ENCODE assay signal across 8 cellular contexts in the genomic region with DNA sequence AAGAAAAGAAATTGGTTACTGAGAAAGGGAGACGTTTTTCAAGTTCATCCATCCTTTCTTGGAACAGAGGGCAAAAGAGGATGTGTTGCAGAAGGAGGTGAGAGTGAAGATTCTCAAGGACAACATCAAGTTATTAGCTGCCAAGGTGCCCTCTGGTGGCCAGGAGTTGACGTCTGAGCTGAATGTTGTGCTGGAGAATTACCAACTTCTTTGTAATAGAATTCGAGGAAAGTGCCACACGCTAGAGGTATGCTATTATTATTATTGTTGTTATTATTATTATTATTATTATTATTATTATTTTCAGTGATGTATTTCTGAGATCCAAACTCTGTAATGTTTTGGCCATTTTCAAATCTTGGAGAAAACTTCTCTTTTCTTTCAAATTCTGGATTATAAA.
DNase-seq lines count a peak whose midpoint lies in the region; ATAC-seq and TF ChIP-seq lines count a peak whose summit lies in the region.

No MANE protein-coding gene starts in this region.

- WGBS in ovary, 3 donors: 1 to 4% (median 4%) methylated on average over 4 of the region's 4 CpGs
- 6 to 10% methylated on average over 3 to 4 of the region's 4 CpGs for WGBS in transverse colon (ENCODE audit: low coverage in 1 of 2), 2 donors

- H3K36me3 ChIP-seq in Caco-2 (ENCODE audit: control insufficient read depth, insufficient read depth, low read length): no peaks in the 10 kb centered on the region
- no peaks in the 10 kb centered on the region for H3K36me3 ChIP-seq in ovary
- H3K36me3 ChIP-seq in transverse colon: peaks cover 0 to 23% (median 11%) of the 10 kb centered on the region in 4 donors

- no TSS peak for BruUV-seq in Caco-2 (replicated peaks; lab: Mats Ljungman, UMichigan)

- in situ Hi-C loops in transverse colon (cut with MboI; ENCODE audit: low pct_ligation_motif_present in 1 of 4, low pct_unique_long_range_greater_than_20kb in 1 of 4, low sequenced_read_pairs in 3 of 4): loop anchor here in 3 of 4 donors (5.0 to 25.0 kb wide), 3 partner anchors 370 to 380 kb away; no protein-coding TSS in a partner anchor

- peak; percentile 66 to 73 for DNase-seq in Caco-2
- peak; percentile 75 for DNase-seq in RPMI8226
- DNase-seq in activated T-helper 1 cell treated with anti-CD3 and anti-CD28 coated beads, Interleukin-2, amount 50 U/mL, for 16 hours (ENCODE audit: low read depth in 1 of 2, low spot score in 1 of 2): peak; percentile 46 to 49
- DNase-seq in foreskin fibroblast: peak; percentile 72 to 88
- peak; percentile 75 to 86 (median 82) for DNase-seq in ovary
- DNase-seq in transverse colon: peak; percentile 81

- TF ChIP-seq CTCF in Caco-2 (IDR thresholded peaks at IDR 0.05; ENCODE audit: insufficient read depth in 1 of 2, low read depth in 1 of 2, low read length in 1 of 2, severe bottlenecking in 1 of 2, unreplicated experiment in 1 of 2) (peak; percentile 58 to 77), foreskin fibroblast (IDR thresholded peaks at IDR 0.05; ENCODE audit: low read depth, low read length) (peak; percentile 67), ovary (IDR thresholded peaks at IDR 0.05) (peak in 2 of 3 donors; percentile 21 to 43), transverse colon (IDR thresholded peaks at IDR 0.05) (peak; percentile 59 to 69 (median 61))

- H3K27ac ChIP-seq in ovary (no peak overlapping the region), transverse colon (no peak overlapping the region)

- H3K4me3 ChIP-seq in Caco-2 (ENCODE audit: low read depth, low read length) (no peak overlapping the region), foreskin fibroblast (ENCODE audit: low read depth in 1 of 2, low read length in 2 of 2) (no peak overlapping the region), ovary (no peak overlapping the region), transverse colon (no peak overlapping the region)

- intact Hi-C loops in Caco-2 (cut with micrococcal nuclease; ENCODE audit: unreplicated experiment) (loop anchor here (1.0 to 10.0 kb wide), 5 partner anchors 14 to 377 kb away; partner anchors contain the start of gene UTRN), ovary (cut with DNase I) (loop anchor here (5.0 to 10.0 kb wide), 4 partner anchors 197 to 377 kb away; partner anchors contain the start of gene UTRN (in 1 of the 4)), transverse colon (cut with DNase I; ENCODE audit: low total_unique reads) (no loop called here)

- POLR2A ChIA-PET in Caco-2 (lab: Charles Lee): no interaction called here

- H3K36me3 Mint-ChIP-seq in Caco-2 (ENCODE audit: insufficient read depth, unreplicated experiment): peaks cover 77% of the 10 kb centered on the region

- no peak overlapping the region for H3K27ac Mint-ChIP-seq in Caco-2 (ENCODE audit: unreplicated experiment)

- no peaks in the 10 kb centered on the region for H3K4me1 ChIP-seq in Caco-2
- H3K4me1 ChIP-seq in ovary (ENCODE audit: insufficient read depth): peaks cover 7% of the 10 kb centered on the region
- H3K4me1 ChIP-seq in transverse colon: no peaks in the 10 kb centered on the region

- TF ChIP-seq POLR2A in ovary (IDR thresholded peaks at IDR 0.05) (no peak), transverse colon (IDR thresholded peaks at IDR 0.05) (no peak)

- peak; percentile 82 for ATAC-seq in GM21367 (IDR thresholded peaks at IDR 0.05; ENCODE audit: unreplicated experiment)

- no peaks in the 10 kb centered on the region for H3K27me3 Mint-ChIP-seq in Caco-2 (ENCODE audit: insufficient read depth, unreplicated experiment)

- no peaks in the 10 kb centered on the region for H3K4me1 Mint-ChIP-seq in Caco-2 (ENCODE audit: low read depth, unreplicated experiment)

- H3K9me3 ChIP-seq in Caco-2 (no peaks in the 10 kb centered on the region), ovary (no peaks in the 10 kb centered on the region), transverse colon (no peaks in the 10 kb centered on the region)

- TF ChIP-seq RAD21 in Ishikawa (IDR thresholded peaks at IDR 0.05; ENCODE audit: low read depth): peak; percentile 72

- TF ChIP-seq EP300 in Ishikawa (IDR thresholded peaks at IDR 0.05; ENCODE audit: borderline replicate concordance) (no peak), ovary (IDR thresholded peaks at IDR 0.05) (no peak), transverse colon (IDR thresholded peaks at IDR 0.05; ENCODE audit: low read depth) (no peak)

- H3K27me3 ChIP-seq in Caco-2 (replicated peaks; ENCODE audit: control insufficient read depth, insufficient read depth, low read length): no peaks in the 10 kb centered on the region
- no peaks in the 10 kb centered on the region for H3K27me3 ChIP-seq in ovary
- H3K27me3 ChIP-seq in transverse colon: no peaks in the 10 kb centered on the region

- H3K9me3 Mint-ChIP-seq in Caco-2 (ENCODE audit: unreplicated experiment): no peaks in the 10 kb centered on the region

- no peak overlapping the region for H3K4me3 Mint-ChIP-seq in Caco-2 (ENCODE audit: unreplicated experiment)

- CTCF ChIA-PET in Caco-2 (lab: Charles Lee): interaction anchor here (0.6 to 1.5 kb wide), 7 partner anchors 14 to 377 kb away, joined by 3 to 10 read pairs (median 3); no protein-coding TSS in a partner anchor

TF ChIP-seq in Ishikawa, 13 proteins besides CTCF, POLR2A, EP300 and RAD21:
- TF ChIP-seq TCF12 (IDR thresholded peaks at IDR 0.05; ENCODE audit: low read depth) (no peak), FOXM1 (IDR thresholded peaks at IDR 0.05; ENCODE audit: borderline replicate concordance, low read depth) (no peak), MAX (IDR thresholded peaks at IDR 0.05) (no peak), NFIC (IDR thresholded peaks at IDR 0.05) (no peak), CREB1 (IDR thresholded peaks at IDR 0.05; ENCODE audit: low read depth) (no peak), TEAD4 (IDR thresholded peaks at IDR 0.05) (no peak), TAF1 (IDR thresholded peaks at IDR 0.05; ENCODE audit: low read depth) (no peak), ZBTB7A (IDR thresholded peaks at IDR 0.05; ENCODE audit: low read depth) (no peak), REST (IDR thresholded peaks at IDR 0.05; ENCODE audit: low read depth) (no peak), CEBPB (IDR thresholded peaks at IDR 0.05) (no peak), YY1 (IDR thresholded peaks at IDR 0.05; ENCODE audit: low read depth) (no peak), EGR1 (IDR thresholded peaks at IDR 0.05) (no peak)
- TF ChIP-seq, protein P1, sequence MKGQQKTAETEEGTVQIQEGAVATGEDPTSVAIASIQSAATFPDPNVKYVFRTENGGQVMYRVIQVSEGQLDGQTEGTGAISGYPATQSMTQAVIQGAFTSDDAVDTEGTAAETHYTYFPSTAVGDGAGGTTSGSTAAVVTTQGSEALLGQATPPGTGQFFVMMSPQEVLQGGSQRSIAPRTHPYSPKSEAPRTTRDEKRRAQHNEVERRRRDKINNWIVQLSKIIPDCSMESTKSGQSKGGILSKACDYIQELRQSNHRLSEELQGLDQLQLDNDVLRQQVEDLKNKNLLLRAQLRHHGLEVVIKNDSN (IDR thresholded peaks at IDR 0.05): no peak
